8 cellular contexts compared by ENCODE assay signal in the genomic region with DNA sequence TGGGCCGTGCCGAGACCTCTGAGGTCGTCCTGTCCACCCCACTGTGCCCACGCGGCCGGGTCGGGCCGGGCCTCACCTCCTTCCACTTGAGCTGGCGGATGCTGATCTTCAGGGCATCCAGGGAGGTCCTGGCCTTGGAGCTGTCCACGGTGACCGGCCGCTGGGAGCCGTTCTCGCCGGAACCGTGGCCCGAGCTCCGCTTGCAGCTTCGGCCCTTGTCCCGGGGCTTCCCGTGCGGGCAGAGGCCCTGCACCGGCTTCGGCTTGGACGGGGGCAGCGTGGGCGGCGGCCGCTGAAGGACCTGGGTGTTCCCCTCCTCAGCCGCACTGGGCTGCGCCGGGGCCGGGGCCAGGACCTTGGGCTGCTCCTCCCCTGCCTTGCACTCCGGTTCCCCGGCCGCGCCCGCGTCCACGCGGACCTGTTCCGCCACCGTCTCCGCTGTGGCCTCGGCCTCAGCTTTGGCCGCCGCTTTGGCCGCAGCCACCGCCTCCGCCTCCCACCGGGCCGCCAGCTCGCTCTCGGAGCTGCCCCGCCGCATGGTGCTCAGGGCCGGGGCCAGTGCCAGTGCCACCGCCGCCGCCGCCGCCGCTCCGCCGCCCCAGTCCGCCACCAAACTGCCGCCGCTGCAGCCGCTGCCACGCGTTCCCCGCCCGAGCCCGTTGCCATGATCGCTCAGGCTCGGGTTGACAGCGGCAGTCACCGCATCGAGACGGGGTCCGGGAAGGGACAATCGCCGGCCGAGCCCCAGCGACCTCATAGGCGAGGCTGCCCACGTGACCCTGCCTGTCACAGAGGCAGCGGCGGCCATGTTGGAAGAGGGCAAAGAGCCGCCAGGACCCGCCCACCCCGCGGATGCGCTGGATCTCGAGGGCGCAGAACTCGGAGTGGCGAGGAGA. TPM values are rescaled to one million over a fixed set of nuclear protein-coding genes. Genes with fewer than 3 reads are reported as not detected.
A peak's percentile ranks its signal among the peaks of the same experiment; 100 is the strongest.
DNase-seq lines count a peak whose midpoint lies in the region; ATAC-seq and TF ChIP-seq lines count a peak whose summit lies in the region.

A gene with protein sequence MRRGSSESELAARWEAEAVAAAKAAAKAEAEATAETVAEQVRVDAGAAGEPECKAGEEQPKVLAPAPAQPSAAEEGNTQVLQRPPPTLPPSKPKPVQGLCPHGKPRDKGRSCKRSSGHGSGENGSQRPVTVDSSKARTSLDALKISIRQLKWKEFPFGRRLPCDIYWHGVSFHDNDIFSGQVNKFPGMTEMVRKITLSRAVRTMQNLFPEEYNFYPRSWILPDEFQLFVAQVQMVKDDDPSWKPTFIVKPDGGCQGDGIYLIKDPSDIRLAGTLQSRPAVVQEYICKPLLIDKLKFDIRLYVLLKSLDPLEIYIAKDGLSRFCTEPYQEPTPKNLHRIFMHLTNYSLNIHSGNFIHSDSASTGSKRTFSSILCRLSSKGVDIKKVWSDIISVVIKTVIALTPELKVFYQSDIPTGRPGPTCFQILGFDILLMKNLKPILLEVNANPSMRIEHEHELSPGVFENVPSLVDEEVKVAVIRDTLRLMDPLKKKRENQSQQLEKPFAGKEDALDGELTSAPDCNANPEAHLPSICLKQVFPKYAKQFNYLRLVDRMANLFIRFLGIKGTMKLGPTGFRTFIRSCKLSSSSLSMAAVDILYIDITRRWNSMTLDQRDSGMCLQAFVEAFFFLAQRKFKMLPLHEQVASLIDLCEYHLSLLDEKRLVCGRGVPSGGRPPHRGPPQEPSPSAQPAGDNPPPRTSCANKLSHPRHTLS (minus strand): TSS at position 698 of the 896 bp plus-strand sequence. CDS start 160 bp downstream, at position 538.

- H3K4me3 ChIP-seq in mammary epithelial cell (replicated peaks in 1 of 3; ENCODE audit: insufficient read depth in 1 of 3, low read depth in 2 of 3, low read length in 3 of 3) (peak within 1 kb of the TSS; percentile 65 to 91 (median 74)), smooth muscle cell (peak within 1 kb of the TSS; percentile 85)

- in situ Hi-C loops in ACHN (cut with HindIII; ENCODE audit: low pct_ligation_motif_present, low pct_unique_long_range_greater_than_20kb, low sequenced_read_pairs): no loop called here
- in situ Hi-C loops in mammary epithelial cell (cut with MboI; ENCODE audit: low sequenced_read_pairs in 2 of 2): loop anchor here (10.0 to 25.0 kb wide), 2 partner anchors 719 to 722 kb away; a partner anchor contains a TSS

- ATAC-seq in GM18870 (IDR thresholded peaks at IDR 0.05; ENCODE audit: unreplicated experiment) (peak; percentile 81), HG03108 (IDR thresholded peaks at IDR 0.05; ENCODE audit: unreplicated experiment) (peak; percentile 83)

- H3K36me3 ChIP-seq in mammary epithelial cell (ENCODE audit: insufficient read depth, low read length): no peaks in the 10 kb centered on the region
- no peaks in the 10 kb centered on the region for H3K36me3 ChIP-seq in smooth muscle cell (ENCODE audit: low read depth)

- no peaks in the 10 kb centered on the region for H3K27me3 ChIP-seq in mammary epithelial cell (ENCODE audit: insufficient read depth, low read length)
- H3K27me3 ChIP-seq in smooth muscle cell (ENCODE audit: low read depth): no peaks in the 10 kb centered on the region

- no peak for TF ChIP-seq CTCF in VCaP (conservative IDR thresholded peaks at IDR 0.05)
- TF ChIP-seq CTCF in mammary epithelial cell (conservative IDR thresholded peaks at IDR 0.05 in 1 of 2, IDR thresholded peaks at IDR 0.05 in 1 of 2; ENCODE audit: extremely low read depth in 1 of 2, insufficient read depth in 1 of 2, low read depth in 1 of 2, low read length in 2 of 2): no peak
- no peak for TF ChIP-seq CTCF in smooth muscle cell (IDR thresholded peaks at IDR 0.05; ENCODE audit: borderline replicate concordance, insufficient read depth, poor library complexity, severe bottlenecking)

- H3K79me2 ChIP-seq in mammary epithelial cell (ENCODE audit: insufficient read depth, low read length): peaks cover 42% of the 10 kb centered on the region
- H3K79me2 ChIP-seq in smooth muscle cell (ENCODE audit: low read depth): peaks cover 13% of the 10 kb centered on the region

- H3K27ac ChIP-seq in VCaP: peak within 1 kb of the TSS; percentile 78
- peak within 1 kb of the TSS; percentile 10 for H3K27ac ChIP-seq in mammary epithelial cell (ENCODE audit: insufficient read depth, low read depth, low read length)
- H3K27ac ChIP-seq in smooth muscle cell (ENCODE audit: low read depth): no peak within 1 kb of the TSS

- intact Hi-C loops in mammary epithelial cell (cut with micrococcal nuclease): loop anchor here (5.0 kb wide), 1 partner anchor 391 kb away; no protein-coding TSS in a partner anchor

- 5% methylated on average over 12 of the region's 98 CpGs for WGBS in mammary epithelial cell (ENCODE audit: low coverage, missing lambda C conversion rate)
- WGBS in smooth muscle cell (ENCODE audit: low lambda C conversion rate): 2% methylated on average over 80 of the region's 98 CpGs

- H4K20me1 ChIP-seq in mammary epithelial cell (ENCODE audit: insufficient read depth, low read length) (no peaks in the 10 kb centered on the region), smooth muscle cell (ENCODE audit: low read depth) (peaks cover 16% of the 10 kb centered on the region)

- H3F3A ChIP-seq in smooth muscle cell (ENCODE audit: low read depth): no peaks in the 10 kb centered on the region

- H2AFZ ChIP-seq in mammary epithelial cell (ENCODE audit: low read depth, low read length) (peak within 1 kb of the TSS; percentile 97), smooth muscle cell (ENCODE audit: low read depth) (peak within 1 kb of the TSS; percentile 80)

- dilution Hi-C loops in mammary epithelial cell (cut with HindIII; ENCODE audit: low sequenced_read_pairs): no loop called here

- CTCF ChIA-PET in mammary epithelial cell (lab: Charles Lee; ENCODE audit: low non-redundant PET): no interaction called here

- H3K4me2 ChIP-seq in mammary epithelial cell (ENCODE audit: insufficient read depth, low read depth, low read length) (peak within 1 kb of the TSS; percentile 97), smooth muscle cell (peak within 1 kb of the TSS; percentile 90)

- H3K9me3 ChIP-seq in mammary epithelial cell (replicated peaks; ENCODE audit: insufficient read depth, low read length) (no peaks in the 10 kb centered on the region), smooth muscle cell (replicated peaks; ENCODE audit: low read depth) (no peaks in the 10 kb centered on the region)

- H3K9ac ChIP-seq in mammary epithelial cell (ENCODE audit: insufficient read depth, low read length) (peak within 1 kb of the TSS; percentile 60), smooth muscle cell (ENCODE audit: low read depth) (peak within 1 kb of the TSS; percentile 2)

- H3K4me1 ChIP-seq in mammary epithelial cell (ENCODE audit: insufficient read depth, low read length) (peaks cover 13% of the 10 kb centered on the region), smooth muscle cell (ENCODE audit: low read depth) (peaks cover 6% of the 10 kb centered on the region)

- BruUV-seq in mammary epithelial cell (replicated peaks; lab: Mats Ljungman, UMichigan): no TSS peak

- peak; percentile 87 for DNase-seq in ACHN
- peak; percentile 87 for DNase-seq in NCI-H2171 treated with DMSO at 0.1 percent for 48 hours (lab: John Stamatoyannopoulos, UW)
- DNase-seq in mammary epithelial cell: peak; percentile 89
- DNase-seq in iPS-NIHi7 (ENCODE audit: extremely low spot score): peak; percentile 97
- peak; percentile 83 for DNase-seq in smooth muscle cell (lab: John Stamatoyannopoulos, UW; ENCODE audit: unreplicated experiment)

RNA-seq across cellular contexts. Expression of the gene that starts here (rescaled TPM):
- 10 to 100 TPM in 1 of 2 donors, 1 to 10 TPM in 1; 5.7 to 17.5 TPM for total RNA-seq in mammary epithelial cell
- 5.3 TPM for polyA plus RNA-seq in mammary epithelial cell
- 1.3 TPM for polyA minus RNA-seq in mammary epithelial cell
- total RNA-seq in smooth muscle cell: 2.6 and 3.4 TPM in 2 replicates
- polyA plus RNA-seq in smooth muscle cell: 3.7 and 4.4 TPM in 2 replicates
